Comparison of ENCODE assay signal across 27 cellular contexts in the genomic region with DNA sequence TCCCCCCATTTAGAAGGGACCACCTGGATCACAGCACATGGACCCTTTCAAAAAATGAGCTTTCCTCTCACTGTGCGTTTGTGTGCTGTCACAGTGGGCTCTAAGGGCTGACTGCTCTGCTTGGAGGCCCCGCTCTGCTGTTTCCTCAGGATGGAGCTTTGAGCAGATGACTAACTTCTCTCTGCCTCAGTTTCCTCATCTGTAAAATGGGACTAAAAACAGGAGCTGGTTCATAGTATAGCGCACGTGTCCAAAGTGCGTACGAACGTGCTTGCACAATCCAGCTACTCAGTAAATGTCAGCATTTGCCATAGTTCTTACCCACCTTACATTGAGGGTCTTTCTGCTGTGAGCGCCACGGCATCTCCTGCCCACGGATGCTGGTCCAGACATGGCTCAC. TPM values are rescaled to one million over a fixed set of nuclear protein-coding genes. Genes with fewer than 3 reads are reported as not detected.
"Had no signal": no experiment of that assay in that cellular context is flagged by ENCODE, and none has a peak within 500 bp of the region (broad histone marks: within the 10 kb centered on the region; RNA-seq: fewer than 3 reads in every experiment).

No MANE protein-coding gene starts in this region.

- H3K9me3 ChIP-seq: colonic mucosa, esophagus squamous epithelium, gastrocnemius medialis, left lung, lower lobe of right lung, mucosa of descending colon had no signal

- H3K27ac Mint-ChIP-seq: dendritic cell treated with granulocyte-macrophage colony-stimulating factor and Interleukin-4, amounts not matched to agents 40 ng/mL and 50 ng/mL, for 4 days; endodermal cell; mesothelial cell of epicardium had no signal

- H3K27me3 Mint-ChIP-seq: dendritic cell treated with granulocyte-macrophage colony-stimulating factor and Interleukin-4, amounts not matched to agents 40 ng/mL and 50 ng/mL, for 4 days; effector memory CD8-positive, alpha-beta T cell; naive B cell had no signal

- H3K27ac ChIP-seq: colonic mucosa, epithelial cell of prostate, esophagus squamous epithelium, gastrocnemius medialis, hepatocyte, left lung, lower lobe of right lung had no signal

- FAIRE-seq: endometrium, islet of Langerhans, keratinocyte had no signal

- H2AFZ ChIP-seq: hepatocyte had no signal

- ATAC-seq: gastrocnemius medialis, left cardiac atrium, left lung, left ventricle myocardium superior, lower lobe of right lung, mucosa of descending colon had no signal

- H3K4me3 ChIP-seq: colonic mucosa, esophagus squamous epithelium, gastrocnemius medialis, hepatocyte, left lung, lower lobe of right lung, mucosa of descending colon had no signal

- H3K4me1 Mint-ChIP-seq: endodermal cell, mesothelial cell of epicardium had no signal

- DNase-seq: colonic mucosa; cortex of kidney; effector CD8-positive, alpha-beta T cell; effector memory CD8-positive, alpha-beta T cell; endodermal cell; erythroblast; esophagus squamous epithelium; foreskin melanocyte; gastrocnemius medialis; glutamatergic neuron; hypothalamus; left cardiac atrium; left lung; left ventricle myocardium superior; lower lobe of right lung; mesenchymal stem cell; mucosa of descending colon; naive B cell had no signal

- H3K27me3 ChIP-seq: colonic mucosa, esophagus squamous epithelium, gastrocnemius medialis, hepatocyte, left lung had no signal

- H3K4me3 Mint-ChIP-seq: dendritic cell treated with granulocyte-macrophage colony-stimulating factor and Interleukin-4, amounts not matched to agents 40 ng/mL and 50 ng/mL, for 4 days; endodermal cell; mesothelial cell of epicardium; naive B cell had no signal

- H3K4me2 ChIP-seq: hepatocyte had no signal

- H3K79me2 ChIP-seq: hepatocyte had no signal

- H3K4me1 ChIP-seq: colonic mucosa, gastrocnemius medialis, lower lobe of right lung had no signal

- H3K9me3 Mint-ChIP-seq: dendritic cell treated with granulocyte-macrophage colony-stimulating factor and Interleukin-4, amounts not matched to agents 40 ng/mL and 50 ng/mL, for 4 days; effector memory CD8-positive, alpha-beta T cell; endodermal cell; mesothelial cell of epicardium; naive B cell had no signal

RNA-seq across cellular contexts. Expression of gene DNAH10, which starts 12.7 kb away (rescaled TPM):
- total RNA-seq: esophagus squamous epithelium, glomerular endothelial cell, lung microvascular endothelial cell had no signal
